ENCODE assay signal across 12 cellular contexts in the genomic region with DNA sequence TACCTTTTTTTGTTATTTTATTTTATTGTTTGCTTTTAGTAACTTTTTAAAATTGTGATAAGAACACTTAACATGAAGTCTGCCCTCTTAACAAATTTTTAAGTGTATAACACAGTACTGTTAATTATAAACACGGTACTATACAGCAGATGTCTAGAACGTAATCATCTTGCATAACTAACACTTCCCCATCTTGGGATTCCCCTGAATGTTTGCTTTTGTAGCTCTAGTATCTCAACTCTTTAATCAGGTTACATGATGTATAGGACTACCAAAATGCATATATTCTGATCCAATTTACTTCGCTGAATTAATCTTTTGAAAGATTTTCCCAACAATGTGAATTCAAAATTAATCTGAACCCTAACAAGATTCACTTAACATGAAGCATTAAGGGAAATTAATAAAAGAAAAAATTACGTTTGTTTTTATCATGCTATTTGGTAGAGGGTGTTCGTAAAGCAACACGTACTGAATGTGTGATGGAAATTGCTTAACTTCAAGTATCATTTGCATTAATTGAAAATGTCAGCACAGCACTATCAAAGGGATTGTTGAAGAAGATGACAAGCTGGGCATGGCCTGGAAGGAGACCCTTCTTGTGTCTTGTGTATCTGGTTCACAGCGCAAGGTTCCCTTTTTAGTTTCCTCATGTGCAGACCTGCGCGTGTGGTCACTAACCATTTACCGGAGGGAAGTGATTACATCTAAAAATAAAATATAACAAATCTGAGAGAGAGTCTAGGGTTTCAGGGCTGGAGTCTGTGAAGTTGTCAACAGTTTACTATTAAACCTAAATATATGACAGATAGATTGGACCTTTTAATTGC. TPM values are rescaled to one million over a fixed set of nuclear protein-coding genes. Genes with fewer than 3 reads are reported as not detected.
DNase-seq lines count a peak whose midpoint lies in the region; ATAC-seq and FAIRE-seq lines count a peak whose summit lies in the region.
"Had no signal": no experiment of that assay in that cellular context is flagged by ENCODE, and none has a peak within 500 bp of the region (broad histone marks: within the 10 kb centered on the region; RNA-seq: fewer than 3 reads in every experiment).

No MANE protein-coding gene starts in this region.

- H3K36me3 ChIP-seq in H7 (replicated peaks; ENCODE audit: control insufficient read depth, insufficient read depth, low read length): no peaks in the 10 kb centered on the region

- no peak for DNase-seq in GM18507 (ENCODE audit: extremely low spot score, insufficient read length, low read depth)
- DNase-seq in SKM-1 treated with dmso at 0.1 percent for 144 hours (lab: John Stamatoyannopoulos, UW; ENCODE audit: unreplicated experiment): peak; percentile 82
- DNase-seq in H7: no peak
- DNase-seq in activated CD4-positive, alpha-beta memory T cell treated with anti-CD3 and anti-CD28 coated beads, Interleukin-2, amount 10 ng/mL, durations not matched to agents 7 days and 5 days: no peak
- no peak for DNase-seq in NCI-H345 (lab: John Stamatoyannopoulos, UW)
- no peak for DNase-seq in NCI-H1930 (lab: John Stamatoyannopoulos, UW)
- DNase-seq: DMS79; stimulated activated CD4-positive, alpha-beta T cell treated with anti-CD3 and anti-CD28 coated beads, Interleukin-2, amount 100 ng/mL, for 48 hours had no signal

- no peaks in the 10 kb centered on the region for H3K9me3 Mint-ChIP-seq in activated CD4-positive, alpha-beta memory T cell treated with anti-CD3 and anti-CD28 coated beads, Interleukin-2, amount 10 ng/mL, durations not matched to agents 7 days and 5 days

- FAIRE-seq in GM18507 (lab: Jason Lieb, UNC): peak; percentile 99
- FAIRE-seq: bronchial epithelial cell had no signal

- no peak overlapping the region for H3K4me3 ChIP-seq in H7 (ENCODE audit: insufficient read depth, low read depth, low read length)

- no peak overlapping the region for H3K27ac Mint-ChIP-seq in activated CD4-positive, alpha-beta memory T cell treated with anti-CD3 and anti-CD28 coated beads, Interleukin-2, amount 10 ng/mL, durations not matched to agents 7 days and 5 days

- H3K4me3 Mint-ChIP-seq in activated CD4-positive, alpha-beta memory T cell treated with anti-CD3 and anti-CD28 coated beads, Interleukin-2, amount 10 ng/mL, durations not matched to agents 7 days and 5 days: no peak overlapping the region

- POLR2A ChIA-PET in activated CD4-positive, alpha-beta memory T cell treated with anti-CD3 and anti-CD28 coated beads, Interleukin-2, amount 10 ng/mL, durations not matched to agents 7 days and 5 days (lab: Charles Lee): no interaction called here

- peaks cover 15% of the 10 kb centered on the region for H3K27me3 Mint-ChIP-seq in activated CD4-positive, alpha-beta memory T cell treated with anti-CD3 and anti-CD28 coated beads, Interleukin-2, amount 10 ng/mL, durations not matched to agents 7 days and 5 days

- peak; percentile 88 for ATAC-seq in GM21390 (IDR thresholded peaks at IDR 0.05; ENCODE audit: unreplicated experiment)
- peak; percentile 81 for ATAC-seq in HG03135 (IDR thresholded peaks at IDR 0.05; ENCODE audit: unreplicated experiment)
- ATAC-seq: Panc1 had no signal

- CTCF ChIA-PET in activated CD4-positive, alpha-beta memory T cell treated with anti-CD3 and anti-CD28 coated beads, Interleukin-2, amount 10 ng/mL, durations not matched to agents 7 days and 5 days (lab: Charles Lee): no interaction called here

- no peaks in the 10 kb centered on the region for H3K27me3 ChIP-seq in H7 (ENCODE audit: control insufficient read depth, insufficient read depth, low read length)

- H3K36me3 Mint-ChIP-seq in activated CD4-positive, alpha-beta memory T cell treated with anti-CD3 and anti-CD28 coated beads, Interleukin-2, amount 10 ng/mL, durations not matched to agents 7 days and 5 days (ENCODE audit: low read depth): no peaks in the 10 kb centered on the region

- no peaks in the 10 kb centered on the region for H3K4me1 Mint-ChIP-seq in activated CD4-positive, alpha-beta memory T cell treated with anti-CD3 and anti-CD28 coated beads, Interleukin-2, amount 10 ng/mL, durations not matched to agents 7 days and 5 days

RNA-seq across cellular contexts. Expression of a gene that starts 15.2 kb away (rescaled TPM):
- not detected in 2 replicates for total RNA-seq in H7 (2014; rRNA removed; shearing (Covaris generic))
- total RNA-seq in activated CD4-positive, alpha-beta memory T cell treated with anti-CD3 and anti-CD28 coated beads, Interleukin-2, amount 10 ng/mL, durations not matched to agents 7 days and 5 days: under 1 TPM; 0.03 TPM
- total RNA-seq: bronchial epithelial cell had no signal
